In genomic region chr5:141413540-141414069, GRCh38 we compare ENCODE assay signal across 8 cellular contexts. TPM values are rescaled to one million over a fixed set of nuclear protein-coding genes. Genes with fewer than 3 reads are reported as not detected.
DNase-seq lines count a peak whose midpoint lies in the region; ATAC-seq lines count a peak whose summit lies in the region.

No MANE protein-coding gene starts in this region.

- DNase-seq in T-helper 1 cell (no peak), germinal center (ENCODE audit: low spot score) (no peak), NCI-H1092 treated with DMSO at 0.1 percent for 48 hours (lab: John Stamatoyannopoulos, UW) (no peak)
- DNase-seq in stimulated activated effector memory CD8-positive, alpha-beta T cell treated with anti-CD3 and anti-CD28 coated beads, Interleukin-12 subunit alpha, Interleukin-12 subunit beta, amount 100 ng/mL, for 72 hours (ENCODE audit: low spot score in 2 of 2): no peak

- no peak for ATAC-seq in activated T-helper 17 cell treated with anti-CD3 and anti-CD28 coated beads, Interleukin-2, amount 50 U/mL, for 72 hours (replicated peaks)
- ATAC-seq in stimulated activated effector memory CD8-positive, alpha-beta T cell treated with anti-CD3 and anti-CD28 coated beads, Interleukin-12 subunit alpha, Interleukin-12 subunit beta, amount 100 ng/mL, for 72 hours: no peak
- ATAC-seq in HG03280 (IDR thresholded peaks at IDR 0.05; ENCODE audit: unreplicated experiment): no peak

- H3K4me3 Mint-ChIP-seq in T-helper 1 cell treated with Interleukin-12 subunit alpha and Interleukin-12 subunit beta and Interleukin-4 antibody, amounts not matched to agents 30 μg/mL and 1 μg/mL, for 36 hours: peak overlapping the region; percentile 82
- H3K4me3 Mint-ChIP-seq in activated T-helper 17 cell treated with anti-CD3 and anti-CD28 coated beads, Interleukin-2, amount 50 U/mL, for 72 hours: peak overlapping the region; percentile 76
- H3K4me3 Mint-ChIP-seq in stimulated activated effector memory CD8-positive, alpha-beta T cell treated with anti-CD3 and anti-CD28 coated beads, Interleukin-12 subunit alpha, Interleukin-12 subunit beta, amount 100 ng/mL, for 72 hours: peak overlapping the region; percentile 79

- H3K27me3 Mint-ChIP-seq in T-helper 1 cell treated with Interleukin-12 subunit alpha and Interleukin-12 subunit beta and Interleukin-4 antibody, amounts not matched to agents 30 μg/mL and 1 μg/mL, for 36 hours (ENCODE audit: low read depth): peaks cover 67% of the 10 kb centered on the region
- peaks cover 45% of the 10 kb centered on the region for H3K27me3 Mint-ChIP-seq in activated T-helper 17 cell treated with anti-CD3 and anti-CD28 coated beads, Interleukin-2, amount 50 U/mL, for 72 hours

- H3K4me3 ChIP-seq in iPS-18c (ENCODE audit: insufficient read depth, low read depth, low read length): peak overlapping the region; percentile 6; the same call in 1 of the 2 replicates

- peaks cover 13% of the 10 kb centered on the region for H3K36me3 Mint-ChIP-seq in T-helper 1 cell treated with Interleukin-12 subunit alpha and Interleukin-12 subunit beta and Interleukin-4 antibody, amounts not matched to agents 30 μg/mL and 1 μg/mL, for 36 hours (ENCODE audit: low read depth)
- H3K36me3 Mint-ChIP-seq in activated T-helper 17 cell treated with anti-CD3 and anti-CD28 coated beads, Interleukin-2, amount 50 U/mL, for 72 hours (ENCODE audit: low read depth): peaks cover 39% of the 10 kb centered on the region
- peaks cover 4% of the 10 kb centered on the region for H3K36me3 Mint-ChIP-seq in stimulated activated effector memory CD8-positive, alpha-beta T cell treated with anti-CD3 and anti-CD28 coated beads, Interleukin-12 subunit alpha, Interleukin-12 subunit beta, amount 100 ng/mL, for 72 hours

- peaks cover 17% of the 10 kb centered on the region for H3K4me1 Mint-ChIP-seq in T-helper 1 cell treated with Interleukin-12 subunit alpha and Interleukin-12 subunit beta and Interleukin-4 antibody, amounts not matched to agents 30 μg/mL and 1 μg/mL, for 36 hours (ENCODE audit: low read depth)
- H3K4me1 Mint-ChIP-seq in activated T-helper 17 cell treated with anti-CD3 and anti-CD28 coated beads, Interleukin-2, amount 50 U/mL, for 72 hours: peaks cover 4% of the 10 kb centered on the region
- H3K4me1 Mint-ChIP-seq in stimulated activated effector memory CD8-positive, alpha-beta T cell treated with anti-CD3 and anti-CD28 coated beads, Interleukin-12 subunit alpha, Interleukin-12 subunit beta, amount 100 ng/mL, for 72 hours: peaks cover 26% of the 10 kb centered on the region

- H3K9me3 Mint-ChIP-seq in T-helper 1 cell treated with Interleukin-12 subunit alpha and Interleukin-12 subunit beta and Interleukin-4 antibody, amounts not matched to agents 30 μg/mL and 1 μg/mL, for 36 hours: peaks cover 26% of the 10 kb centered on the region
- H3K9me3 Mint-ChIP-seq in activated T-helper 17 cell treated with anti-CD3 and anti-CD28 coated beads, Interleukin-2, amount 50 U/mL, for 72 hours: peaks cover 11% of the 10 kb centered on the region
- H3K9me3 Mint-ChIP-seq in stimulated activated effector memory CD8-positive, alpha-beta T cell treated with anti-CD3 and anti-CD28 coated beads, Interleukin-12 subunit alpha, Interleukin-12 subunit beta, amount 100 ng/mL, for 72 hours: peaks cover 11% of the 10 kb centered on the region

- peaks cover 7% of the 10 kb centered on the region for H3K9me3 ChIP-seq in iPS-18c (ENCODE audit: control insufficient read depth, insufficient read depth, low read length)

- peak overlapping the region; percentile 4 for H3K27ac Mint-ChIP-seq in T-helper 1 cell treated with Interleukin-12 subunit alpha and Interleukin-12 subunit beta and Interleukin-4 antibody, amounts not matched to agents 30 μg/mL and 1 μg/mL, for 36 hours
- H3K27ac Mint-ChIP-seq in activated T-helper 17 cell treated with anti-CD3 and anti-CD28 coated beads, Interleukin-2, amount 50 U/mL, for 72 hours: no peak overlapping the region
- H3K27ac Mint-ChIP-seq in stimulated activated effector memory CD8-positive, alpha-beta T cell treated with anti-CD3 and anti-CD28 coated beads, Interleukin-12 subunit alpha, Interleukin-12 subunit beta, amount 100 ng/mL, for 72 hours: no peak overlapping the region

RNA-seq across cellular contexts. Expression of gene PCDHGA10, which starts 0.8 kb away (rescaled TPM):
- under 1 TPM; 0.06 to 0.08 TPM for total RNA-seq in activated T-helper 17 cell treated with anti-CD3 and anti-CD28 coated beads, Interleukin-2, amount 50 U/mL, for 72 hours

RNA-seq across cellular contexts. Expression of gene PCDHGB7, which starts 3.9 kb away (rescaled TPM):
- total RNA-seq in activated T-helper 17 cell treated with anti-CD3 and anti-CD28 coated beads, Interleukin-2, amount 50 U/mL, for 72 hours: under 1 TPM in 1 of 2 donors, not detected in 1; 0.11 TPM

RNA-seq across cellular contexts. Expression of gene PCDHGB6, which starts 5.8 kb away (rescaled TPM):
- under 1 TPM in 1 of 2 donors, not detected in 1; 0.08 TPM for total RNA-seq in activated T-helper 17 cell treated with anti-CD3 and anti-CD28 coated beads, Interleukin-2, amount 50 U/mL, for 72 hours

RNA-seq across cellular contexts. Expression of gene PCDHGA11, which starts 7.2 kb away (rescaled TPM):
- under 1 TPM in 1 of 2 donors, not detected in 1; 0.09 TPM for total RNA-seq in activated T-helper 17 cell treated with anti-CD3 and anti-CD28 coated beads, Interleukin-2, amount 50 U/mL, for 72 hours

RNA-seq across cellular contexts. Expression of gene PCDHGA9, which starts 11.0 kb away (rescaled TPM):
- not detected for total RNA-seq in activated T-helper 17 cell treated with anti-CD3 and anti-CD28 coated beads, Interleukin-2, amount 50 U/mL, for 72 hours
